In genomic region chr19:1453525-1454371, GRCh38 we compare ENCODE assay signal across 9 cellular contexts. TPM values are rescaled to one million over a fixed set of nuclear protein-coding genes. Genes with fewer than 3 reads are reported as not detected.
DNase-seq lines count a peak whose midpoint lies in the region; ATAC-seq, FAIRE-seq and TF ChIP-seq lines count a peak whose summit lies in the region.
"Had no signal": no experiment of that assay in that cellular context is flagged by ENCODE, and none has a peak within 500 bp of the region (broad histone marks: within the 10 kb centered on the region; RNA-seq: fewer than 3 reads in every experiment).

No MANE protein-coding gene starts in this region.

- no peak for TF ChIP-seq POLR2A in prostate gland (IDR thresholded peaks at IDR 0.05)

- no peak overlapping the region for H3K4me3 Mint-ChIP-seq in endodermal cell
- H3K4me3 Mint-ChIP-seq: activated CD8-positive, alpha-beta memory T cell treated with anti-CD3 and anti-CD28 coated beads, Interleukin-2, amount 10 ng/mL, durations not matched to agents 7 days and 5 days had no signal

- no peak overlapping the region for H3K27ac Mint-ChIP-seq in endodermal cell
- H3K27ac Mint-ChIP-seq: activated CD8-positive, alpha-beta memory T cell treated with anti-CD3 and anti-CD28 coated beads, Interleukin-2, amount 10 ng/mL, durations not matched to agents 7 days and 5 days had no signal

- TF ChIP-seq CTCF in endodermal cell (conservative IDR thresholded peaks at IDR 0.05) (no peak), prostate gland (IDR thresholded peaks at IDR 0.05) (no peak)

- H3K27ac ChIP-seq in endodermal cell (ENCODE audit: low read depth, low read length) (no peak overlapping the region), prostate gland (no peak overlapping the region)

- no peaks in the 10 kb centered on the region for H3K9me3 ChIP-seq in endodermal cell (ENCODE audit: control insufficient read depth, low read length)
- H3K9me3 ChIP-seq in prostate gland, result no peaks in the 10 kb centered on the region

- H3K9ac ChIP-seq in endodermal cell (ENCODE audit: extremely low read depth, low read length, poor library complexity, severe bottlenecking), result no peak overlapping the region

- H3K4me3 ChIP-seq in endodermal cell (ENCODE audit: low read length), result no peak overlapping the region
- no peak overlapping the region for H3K4me3 ChIP-seq in prostate gland

- no peaks in the 10 kb centered on the region for H3K4me1 Mint-ChIP-seq in endodermal cell

- intact Hi-C loops in sciatic nerve (cut with DNase I) (no loop called here), prostate gland (cut with DNase I) (no loop called here)

- H3K4me1 ChIP-seq in endodermal cell (ENCODE audit: control insufficient read depth, insufficient read depth, low read length) (no peaks in the 10 kb centered on the region), prostate gland (replicated peaks) (peaks cover 4% of the 10 kb centered on the region)

- no peaks in the 10 kb centered on the region for H3K36me3 Mint-ChIP-seq in endodermal cell (ENCODE audit: low read depth)
- H3K36me3 Mint-ChIP-seq: activated CD8-positive, alpha-beta memory T cell treated with anti-CD3 and anti-CD28 coated beads, Interleukin-2, amount 10 ng/mL, durations not matched to agents 7 days and 5 days had no signal

- H3K9me3 Mint-ChIP-seq in endodermal cell, result peaks cover under 1% of the 10 kb centered on the region

- peaks cover 65% of the 10 kb centered on the region for H3K27me3 ChIP-seq in endodermal cell (ENCODE audit: control insufficient read depth, insufficient read depth, low read length, poor library complexity, severe bottlenecking)
- peaks cover 56% of the 10 kb centered on the region for H3K27me3 ChIP-seq in prostate gland (replicated peaks; ENCODE audit: insufficient read depth)

- DNase-seq in EL (peak; percentile 60), RCC 7860 (ENCODE audit: low spot score) (peak; percentile 40), endodermal cell (peak; percentile 69), sciatic nerve (ENCODE audit: low spot score) (peak; percentile 82), kidney glomerular epithelial cell (lab: John Stamatoyannopoulos, UW) (no peak), prostate gland (ENCODE audit: low spot score) (no peak)
- DNase-seq: activated CD8-positive, alpha-beta memory T cell treated with anti-CD3 and anti-CD28 coated beads, Interleukin-2, amount 10 ng/mL, durations not matched to agents 7 days and 5 days; NCI-H526 treated with DMSO at 0.1 percent for 48 hours had no signal

- no peaks in the 10 kb centered on the region for H3K36me3 ChIP-seq in endodermal cell (ENCODE audit: control insufficient read depth, insufficient read depth, low read length)
- H3K36me3 ChIP-seq in prostate gland, result no peaks in the 10 kb centered on the region

- 43 to 67% methylated on average over 19 to 33 of the region's 33 CpGs for WGBS in endodermal cell (ENCODE audit: insufficient coverage in 1 of 2, insufficient read length in 1 of 2), 2 experiments
- WGBS in prostate gland, result 10% methylated on average over 26 of the region's 33 CpGs

- ATAC-seq in sciatic nerve, result peak; percentile 77
- ATAC-seq in HG02571 (IDR thresholded peaks at IDR 0.05; ENCODE audit: unreplicated experiment), result no peak
- ATAC-seq: activated CD8-positive, alpha-beta memory T cell treated with anti-CD3 and anti-CD28 coated beads, Interleukin-2, amount 10 ng/mL, durations not matched to agents 7 days and 5 days had no signal

- peaks cover 80% of the 10 kb centered on the region for H3K27me3 Mint-ChIP-seq in endodermal cell (ENCODE audit: insufficient read depth)

- FAIRE-seq in RCC 7860 (lab: Jason Lieb, UNC), result no peak

RNA-seq across cellular contexts. Expression of gene APC2, which starts 3.8 kb away (rescaled TPM):
- total RNA-seq in endodermal cell, result under 1 TPM; 0.38 to 0.57 TPM
- polyA plus RNA-seq in endodermal cell (2013, experiment 1 of 2), result 23.2 TPM
- 22.1 TPM for polyA plus RNA-seq in endodermal cell (2013, experiment 2 of 2)
- total RNA-seq in sciatic nerve, result 6.0 TPM
- 1 to 10 TPM in 1 of 2 donors, under 1 TPM in 1; 0.05 to 2.2 TPM for total RNA-seq in prostate gland

RNA-seq across cellular contexts. Expression of gene RPS15, which starts 15.6 kb away (rescaled TPM):
- total RNA-seq in endodermal cell (1,000 to 10,000 TPM; 1,298 to 1,321 TPM), sciatic nerve (753 TPM), prostate gland (1,000 to 10,000 TPM; 3,102 to 5,853 TPM)
- 2,005 TPM for polyA plus RNA-seq in endodermal cell (2013, experiment 1 of 2)
- polyA plus RNA-seq in endodermal cell (2013, experiment 2 of 2), result 1,939 TPM

RNA-seq across cellular contexts. Expression of gene C19orf25, which starts 25.3 kb away (rescaled TPM):
- total RNA-seq in endodermal cell (10 to 100 TPM; 40.0 to 51.1 TPM), sciatic nerve (22.1 TPM), prostate gland (10 to 100 TPM; 54.0 to 93.0 TPM)
- 29.8 TPM for polyA plus RNA-seq in endodermal cell (2013, experiment 1 of 2)
- polyA plus RNA-seq in endodermal cell (2013, experiment 2 of 2), result 25.4 TPM

RNA-seq across cellular contexts. Expression of gene PCSK4, which starts 36.4 kb away (rescaled TPM):
- 10 to 100 TPM; 25.2 to 31.6 TPM for total RNA-seq in endodermal cell
- polyA plus RNA-seq in endodermal cell (2013, experiment 1 of 2), result 15.2 TPM
- polyA plus RNA-seq in endodermal cell (2013, experiment 2 of 2), result 12.1 TPM
- total RNA-seq in sciatic nerve, result 2.5 TPM
- total RNA-seq in prostate gland, result 10 to 100 TPM in 1 of 2 donors, 1 to 10 TPM in 1; 8.1 to 22.9 TPM

RNA-seq across cellular contexts. Expression of gene REEP6, which starts 37.2 kb away (rescaled TPM):
- total RNA-seq in endodermal cell (10 to 100 TPM; 24.7 to 49.4 TPM), sciatic nerve (3.9 TPM), prostate gland (100 to 1,000 TPM in 1 of 2 donors, 10 to 100 TPM in 1; 61.9 to 349 TPM)
- 13.9 TPM for polyA plus RNA-seq in endodermal cell (2013, experiment 1 of 2)
- polyA plus RNA-seq in endodermal cell (2013, experiment 2 of 2), result 13.0 TPM

Comparison
In these comparisons a context has a peak if more than half of its experiments do, and no peak if none do; other contexts are left out.
1. DNase-seq: peak in EL (single experiment), RCC 7860 (single experiment), endodermal cell (single experiment) and sciatic nerve (single experiment); none in kidney glomerular epithelial cell (single experiment) and prostate gland (single experiment).